ENCODE assay signal across 8 cellular contexts in the genomic region with DNA sequence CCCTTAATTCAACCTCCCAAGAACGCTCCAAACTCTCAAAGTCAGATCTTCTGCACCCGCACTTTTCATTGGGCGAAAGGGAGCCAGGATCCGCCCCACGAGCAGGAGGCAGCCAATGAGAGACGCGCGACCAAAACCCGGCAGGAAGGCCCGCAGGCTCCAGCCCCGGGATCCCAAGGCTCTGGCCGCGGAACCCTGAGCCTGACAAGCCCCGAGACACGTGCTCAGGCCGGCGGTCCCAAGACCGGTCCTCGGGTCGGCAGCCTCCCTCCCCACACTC. TPM values are rescaled to one million over a fixed set of nuclear protein-coding genes. Genes with fewer than 3 reads are reported as not detected.
DNase-seq lines count a peak whose midpoint lies in the region; ATAC-seq, FAIRE-seq and TF ChIP-seq lines count a peak whose summit lies in the region.

No MANE protein-coding gene starts in this region.

- peak overlapping the region; percentile 93 for H3K9ac ChIP-seq in mammary epithelial cell (ENCODE audit: insufficient read depth, low read length)

- CTCF ChIA-PET in A549 (lab: Yijun Ruan, JAX) (interaction anchor here (0.8 to 3.7 kb wide), 4 partner anchors 11 to 136 kb away, joined by 3 to 20 read pairs (median 4); no protein-coding TSS in a partner anchor), mammary epithelial cell (lab: Charles Lee; ENCODE audit: low non-redundant PET) (no interaction called here)

- peaks cover 75% of the 10 kb centered on the region for H3K79me2 ChIP-seq in mammary epithelial cell (ENCODE audit: insufficient read depth, low read length)

- POLR2A ChIA-PET in A549 (lab: Yijun Ruan, JAX) = interaction anchor here (0.7 to 2.4 kb wide), 7 partner anchors 10 to 237 kb away, joined by 3 to 12 read pairs (median 4); partner anchors contain the start of genes SDSL and TPCN1

- TSS peak; percentile 36 for BruUV-seq in mammary epithelial cell (replicated peaks; lab: Mats Ljungman, UMichigan)

- H3K9me3 ChIP-seq in A549 = no peaks in the 10 kb centered on the region
- H3K9me3 ChIP-seq in mammary epithelial cell (replicated peaks; ENCODE audit: insufficient read depth, low read length) = no peaks in the 10 kb centered on the region
- H3K9me3 ChIP-seq in spleen = no peaks in the 10 kb centered on the region

- no peak for TF ChIP-seq POLR2A in A549 (IDR thresholded peaks at IDR 0.05; ENCODE audit: low read length)
- TF ChIP-seq POLR2A in GM18526 (IDR thresholded peaks at IDR 0.05; ENCODE audit: extremely low read depth, insufficient read length) = peak; percentile 52
- TF ChIP-seq POLR2A in spleen (IDR thresholded peaks at IDR 0.05) = no peak

- H3K4me3 ChIP-seq in A549 (peak overlapping the region; percentile 89), WI38 (ENCODE audit: low read depth, low read length) (peak overlapping the region; percentile 87), mammary epithelial cell (replicated peaks in 1 of 3; ENCODE audit: insufficient read depth in 1 of 3, low read depth in 2 of 3, low read length in 3 of 3) (peak overlapping the region; percentile 74 to 94 (median 93)), spleen (peak overlapping the region; percentile 89 to 100 (median 100))

- DNase-seq in A549 (ENCODE audit: low read depth in 1 of 2, low spot score in 1 of 2) = peak; percentile 90 to 93
- peak; percentile 82 for DNase-seq in NCI-H2196 (lab: John Stamatoyannopoulos, UW; ENCODE audit: unreplicated experiment)
- peak; percentile 89 for DNase-seq in mammary epithelial cell
- DNase-seq in inferior parietal cortex (ENCODE audit: extremely low spot score) = peak; percentile 86
- peak; percentile 96 for DNase-seq in spleen

- WGBS in A549 (ENCODE audit: missing lambda C conversion rate) = 4% methylated on average over 9 of the region's 20 CpGs
- 0% methylated on average over 6 of the region's 20 CpGs for WGBS in mammary epithelial cell (ENCODE audit: low coverage, missing lambda C conversion rate)
- 0 to 1% (median 0%) methylated on average over 20 of the region's 20 CpGs for WGBS in spleen, 5 donors

- no peak for FAIRE-seq in A549 (lab: Jason Lieb, UNC)

- no peak for TF ChIP-seq RAD21 in A549 (conservative IDR thresholded peaks at IDR 0.05 in 1 of 2, IDR thresholded peaks at IDR 0.05 in 1 of 2)

- ATAC-seq in A549 (peak; percentile 94), HG03066 (IDR thresholded peaks at IDR 0.05; ENCODE audit: low read depth, unreplicated experiment) (peak; percentile 85)

- dilution Hi-C loops in mammary epithelial cell (cut with HindIII; ENCODE audit: low sequenced_read_pairs) = loop anchor here (5.0 kb wide), 1 partner anchor 37 kb away; the partner anchor contains the start of gene TPCN1

- H3K4me2 ChIP-seq in A549 (peak overlapping the region; percentile 78), mammary epithelial cell (ENCODE audit: insufficient read depth, low read depth, low read length) (peak overlapping the region; percentile 92)

- in situ Hi-C loops in mammary epithelial cell (cut with MboI; ENCODE audit: low sequenced_read_pairs in 2 of 2) = no loop called here

- H3K36me3 ChIP-seq in mammary epithelial cell (ENCODE audit: insufficient read depth, low read length) (peaks cover 4% of the 10 kb centered on the region), spleen (peaks cover 3 to 49% (median 21%) of the 10 kb centered on the region in 6 donors)

- peak overlapping the region; percentile 92 for H2AFZ ChIP-seq in mammary epithelial cell (ENCODE audit: low read depth, low read length)

- TF ChIP-seq CTCF in A549 (IDR thresholded peaks at IDR 0.05) = no peak
- TF ChIP-seq CTCF in WI38 (IDR thresholded peaks at IDR 0.05; ENCODE audit: low read depth, low read length) = no peak
- no peak for TF ChIP-seq CTCF in mammary epithelial cell (conservative IDR thresholded peaks at IDR 0.05 in 1 of 2, IDR thresholded peaks at IDR 0.05 in 1 of 2; ENCODE audit: extremely low read depth in 1 of 2, insufficient read depth in 1 of 2, low read depth in 1 of 2, low read length in 2 of 2)
- TF ChIP-seq CTCF in spleen (IDR thresholded peaks at IDR 0.05 in 8 of 11, conservative IDR thresholded peaks at IDR 0.05 in 3 of 11) = no peak

- no peak for TF ChIP-seq EP300 in A549 (IDR thresholded peaks at IDR 0.05)

- H3K27ac ChIP-seq in A549 = peak overlapping the region; percentile 96 to 98
- H3K27ac ChIP-seq in mammary epithelial cell (ENCODE audit: insufficient read depth, low read depth, low read length) = peak overlapping the region; percentile 91
- peak overlapping the region; percentile 93 to 99 (median 96) for H3K27ac ChIP-seq in spleen

- H3K27me3 ChIP-seq in mammary epithelial cell (ENCODE audit: insufficient read depth, low read length) = no peaks in the 10 kb centered on the region
- H3K27me3 ChIP-seq in spleen (replicated peaks in 1 of 7) = no peaks in the 10 kb centered on the region

- no peaks in the 10 kb centered on the region for H4K20me1 ChIP-seq in mammary epithelial cell (ENCODE audit: insufficient read depth, low read length)

- H3K4me1 ChIP-seq in A549 = peaks cover 20% of the 10 kb centered on the region
- peaks cover 12% of the 10 kb centered on the region for H3K4me1 ChIP-seq in mammary epithelial cell (ENCODE audit: insufficient read depth, low read length)
- peaks cover 19 to 61% (median 38%) of the 10 kb centered on the region in 6 donors for H3K4me1 ChIP-seq in spleen

- intact Hi-C loops in mammary epithelial cell (cut with micrococcal nuclease) = loop anchor here (2.0 to 5.0 kb wide), 2 partner anchors 37 to 60 kb away; partner anchors contain the start of gene TPCN1
- intact Hi-C loops in spleen (cut with DNase I; ENCODE audit: low total_unique reads) = no loop called here

TF ChIP-seq in A549, 52 proteins besides CTCF, POLR2A, EP300 and RAD21 (continues in another document):
- TF ChIP-seq HOXA7 (CRISPR knock-in tag; IDR thresholded peaks at IDR 0.05) = no peak
- TF ChIP-seq E2F6 (IDR thresholded peaks at IDR 0.05; ENCODE audit: borderline replicate concordance, low read depth) = peak; percentile 62; the same call in 1 of the 2 replicates

RNA-seq across cellular contexts. Expression of gene DDX54, which starts 0.4 kb away (rescaled TPM):
- polyA plus RNA-seq in A549 (2011; rRNA removed) (60.6 and 62.4 TPM in 2 replicates), A549 (2017; fragmentation: RNase III; extraction: RNeasy Plus Mini Kit Qiagen cat#74134 plus additional on column Dnase treatment) (55.9 to 64.5 TPM (median 62.2 TPM) in 3 replicates), mammary epithelial cell (58.6 TPM), spleen (10 to 100 TPM; 47.9 to 80.3 (median 69.9) TPM)
- polyA plus RNA-seq in A549 (2012; cell fraction: cytosol; rRNA removed) = 88.2 and 92.3 TPM in 2 replicates
- 178 and 216 TPM in 2 replicates for polyA plus RNA-seq in A549 (2012; cell fraction: nucleus; rRNA removed)
- polyA minus RNA-seq in A549 (2011; rRNA and poly(A)+ RNA removed) = 57.6 and 76.8 TPM in 2 replicates
- total RNA-seq in mammary epithelial cell (10 to 100 TPM; 49.3 to 92.9 TPM), spleen (10 to 100 TPM; 44.4 to 73.1 (median 59.8) TPM)
- 101 TPM for polyA minus RNA-seq in mammary epithelial cell

RNA-seq across cellular contexts. Expression of gene RITA1, which starts 0.7 kb away (rescaled TPM):
- polyA plus RNA-seq in A549 (2011; rRNA removed) = 16.7 and 18.6 TPM in 2 replicates
- 30.7 and 38.4 TPM in 2 replicates for polyA plus RNA-seq in A549 (2012; cell fraction: cytosol; rRNA removed)
- polyA plus RNA-seq in A549 (2012; cell fraction: nucleus; rRNA removed) = 20.3 and 23.4 TPM in 2 replicates
- 19.6 to 20.5 TPM (median 19.8 TPM) in 3 replicates for polyA plus RNA-seq in A549 (2017; fragmentation: RNase III; extraction: RNeasy Plus Mini Kit Qiagen cat#74134 plus additional on column Dnase treatment)
- polyA minus RNA-seq in A549 (2011; rRNA and poly(A)+ RNA removed) = 11.0 and 14.3 TPM in 2 replicates
- total RNA-seq in mammary epithelial cell = 10 to 100 TPM; 21.0 to 21.5 TPM
- 16.0 TPM for polyA plus RNA-seq in mammary epithelial cell
- 3.7 TPM for polyA minus RNA-seq in mammary epithelial cell
- 10 to 100 TPM; 11.1 to 15.6 (median 11.9) TPM for total RNA-seq in spleen
- polyA plus RNA-seq in spleen = 10 to 100 TPM in 2 of 3 donors, 1 to 10 TPM in 1; 9.0 to 15.5 (median 13.0) TPM

RNA-seq across cellular contexts. Expression of gene CFAP73, which starts 35.3 kb away (rescaled TPM):
- polyA plus RNA-seq in A549 (2011; rRNA removed) (not detected in 2 replicates), A549 (2017; fragmentation: RNase III; extraction: RNeasy Plus Mini Kit Qiagen cat#74134 plus additional on column Dnase treatment) (0.05 TPM in 1 of 3 replicates, not detected in the others), mammary epithelial cell (not detected), spleen (under 1 TPM; 0.64 to 0.71 (median 0.70) TPM)
- 0.04 and 0.06 TPM in 2 replicates for polyA plus RNA-seq in A549 (2012; cell fraction: cytosol; rRNA removed)
- polyA plus RNA-seq in A549 (2012; cell fraction: nucleus; rRNA removed) = 0.36 TPM in 1 of 2 replicates, not detected in the other
- polyA minus RNA-seq in A549 (2011; rRNA and poly(A)+ RNA removed) = not detected in 2 replicates
- total RNA-seq in mammary epithelial cell (not detected), spleen (not detected)
- polyA minus RNA-seq in mammary epithelial cell = not detected

RNA-seq across cellular contexts. Expression of gene TPCN1, which starts 36.4 kb away (rescaled TPM):
- polyA plus RNA-seq in A549 (2011; rRNA removed) (24.1 and 28.7 TPM in 2 replicates), A549 (2017; fragmentation: RNase III; extraction: RNeasy Plus Mini Kit Qiagen cat#74134 plus additional on column Dnase treatment) (20.5 to 21.9 TPM (median 21.0 TPM) in 3 replicates), mammary epithelial cell (17.8 TPM), spleen (10 to 100 TPM; 15.5 to 28.9 (median 27.8) TPM)
- polyA plus RNA-seq in A549 (2012; cell fraction: cytosol; rRNA removed) = 26.0 and 34.1 TPM in 2 replicates
- 98.9 and 125 TPM in 2 replicates for polyA plus RNA-seq in A549 (2012; cell fraction: nucleus; rRNA removed)
- 31.8 and 38.7 TPM in 2 replicates for polyA minus RNA-seq in A549 (2011; rRNA and poly(A)+ RNA removed)
- total RNA-seq in mammary epithelial cell (10 to 100 TPM; 10.7 to 62.3 TPM), spleen (10 to 100 TPM; 44.6 to 90.1 (median 51.9) TPM)
- polyA minus RNA-seq in mammary epithelial cell = 43.6 TPM

RNA-seq across cellular contexts. Expression of gene RASAL1, which starts 49.3 kb away (rescaled TPM):
- polyA plus RNA-seq in A549 (2011; rRNA removed) (0.34 and 0.36 TPM in 2 replicates), A549 (2017; fragmentation: RNase III; extraction: RNeasy Plus Mini Kit Qiagen cat#74134 plus additional on column Dnase treatment) (0.18 to 0.30 TPM (median 0.30 TPM) in 3 replicates), mammary epithelial cell (0.10 TPM), spleen (1 to 10 TPM in 1 of 3 donors, under 1 TPM in 2; 0.58 to 1.1 (median 0.91) TPM)
- 0.30 and 0.43 TPM in 2 replicates for polyA plus RNA-seq in A549 (2012; cell fraction: cytosol; rRNA removed)
- polyA plus RNA-seq in A549 (2012; cell fraction: nucleus; rRNA removed) = 0.94 and 1.2 TPM in 2 replicates
- 0.17 and 0.54 TPM in 2 replicates for polyA minus RNA-seq in A549 (2011; rRNA and poly(A)+ RNA removed)
- total RNA-seq in mammary epithelial cell (1 to 10 TPM in 1 of 2 donors, not detected in 1; 4.0 TPM), spleen (1 to 10 TPM in 1 of 7 donors, under 1 TPM in 4, not detected in 2; 0.13 to 1.7 (median 0.57) TPM)
- polyA minus RNA-seq in mammary epithelial cell = not detected

Comparison
In these comparisons a context has a peak if more than half of its experiments do, and no peak if none do; other contexts are left out.
1. Peak in every context shown above with its lines: DNase-seq, ATAC-seq, H3K4me3 ChIP-seq and H3K27ac ChIP-seq.